12 cellular contexts compared by ENCODE assay signal in the genomic region with DNA sequence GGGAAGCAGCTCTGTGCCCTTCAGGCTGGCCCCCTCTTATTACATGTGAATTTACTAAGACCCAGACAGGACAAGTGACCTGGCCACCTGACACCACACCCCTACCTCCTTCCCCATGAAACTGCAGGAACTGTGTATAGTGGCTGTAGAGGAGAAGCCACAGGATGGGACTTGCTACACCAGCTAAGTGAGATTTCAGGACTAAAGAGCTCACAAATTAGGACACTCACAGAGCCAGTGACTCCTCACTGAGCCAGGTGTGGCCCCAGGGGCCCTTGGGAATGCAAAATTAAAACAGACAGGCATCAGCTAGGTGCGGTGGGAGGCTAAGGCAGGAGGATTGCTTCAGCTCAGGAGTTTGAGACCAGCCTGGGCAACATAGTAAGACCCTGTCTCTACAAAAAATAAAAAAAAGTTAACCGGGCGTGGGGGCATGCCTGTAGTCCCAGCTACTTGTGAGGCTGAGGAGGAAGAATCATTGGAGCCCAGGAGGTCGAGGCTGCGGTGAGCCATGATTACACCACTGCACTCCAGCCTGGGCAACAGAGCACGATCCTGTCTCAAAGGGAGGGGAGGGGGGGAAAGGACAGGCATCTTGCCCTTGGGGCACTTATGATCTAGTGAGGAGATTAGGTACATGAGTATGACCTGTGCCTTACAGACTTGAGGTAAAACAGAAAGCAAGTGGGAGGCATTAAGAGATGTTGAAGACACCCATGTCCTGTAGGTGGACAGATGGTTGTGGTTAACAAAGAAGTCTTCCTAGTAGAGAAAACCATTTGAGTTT.
"Had no signal": no experiment of that assay in that cellular context is flagged by ENCODE, and none has a peak within 500 bp of the region (broad histone marks: within the 10 kb centered on the region; RNA-seq: fewer than 3 reads in every experiment).

No MANE protein-coding gene starts in this region.

- H3K4me3 ChIP-seq: adrenal gland, gastroesophageal sphincter, skin epidermis had no signal

- H3K9me3 ChIP-seq: adrenal gland, gastroesophageal sphincter, neutrophil had no signal

- H3K9me3 Mint-ChIP-seq: activated naive CD4-positive, alpha-beta T cell treated with anti-CD3 and anti-CD28 coated beads for 36 hours; effector memory CD8-positive, alpha-beta T cell; stimulated activated naive CD8-positive, alpha-beta T cell treated with anti-CD3 and anti-CD28 coated beads, Interleukin-15, Interleukin-2, amounts not matched to agents 100 ng/mL and 50 ng/mL, for 24 hours had no signal

- DNase-seq: activated CD4-positive, alpha-beta T cell treated with anti-CD3 and anti-CD28 coated beads, Interleukin-2, amount 50 U/mL, for 1 hour; activated CD8-positive, alpha-beta memory T cell treated with anti-CD3 and anti-CD28 coated beads for 24 hours; activated naive CD4-positive, alpha-beta T cell treated with anti-CD3 and anti-CD28 coated beads for 36 hours; adrenal gland; dermis blood vessel endothelial cell; effector memory CD8-positive, alpha-beta T cell; mammary epithelial cell; stimulated activated CD4-positive, alpha-beta T cell treated with anti-CD3 and anti-CD28 coated beads, Interleukin-4, amount 100 ng/mL, for 24 hours had no signal

- H3K4me3 Mint-ChIP-seq: activated naive CD4-positive, alpha-beta T cell treated with anti-CD3 and anti-CD28 coated beads for 36 hours; effector memory CD8-positive, alpha-beta T cell; stimulated activated naive CD8-positive, alpha-beta T cell treated with anti-CD3 and anti-CD28 coated beads, Interleukin-15, Interleukin-2, amounts not matched to agents 100 ng/mL and 50 ng/mL, for 24 hours had no signal

- H3K36me3 ChIP-seq: adrenal gland, gastroesophageal sphincter, neutrophil had no signal

- ATAC-seq: effector memory CD8-positive, alpha-beta T cell; gastroesophageal sphincter had no signal

- H3K27ac ChIP-seq: adrenal gland, gastroesophageal sphincter, neutrophil had no signal

- H3K27ac Mint-ChIP-seq: activated naive CD4-positive, alpha-beta T cell treated with anti-CD3 and anti-CD28 coated beads for 36 hours; stimulated activated naive CD8-positive, alpha-beta T cell treated with anti-CD3 and anti-CD28 coated beads, Interleukin-15, Interleukin-2, amounts not matched to agents 100 ng/mL and 50 ng/mL, for 24 hours had no signal

- H3K27me3 ChIP-seq: adrenal gland, gastroesophageal sphincter, neutrophil had no signal

- H3K27me3 Mint-ChIP-seq: stimulated activated naive CD8-positive, alpha-beta T cell treated with anti-CD3 and anti-CD28 coated beads, Interleukin-15, Interleukin-2, amounts not matched to agents 100 ng/mL and 50 ng/mL, for 24 hours had no signal
